Comparison of ENCODE assay signal across 15 cellular contexts in the genomic region with DNA sequence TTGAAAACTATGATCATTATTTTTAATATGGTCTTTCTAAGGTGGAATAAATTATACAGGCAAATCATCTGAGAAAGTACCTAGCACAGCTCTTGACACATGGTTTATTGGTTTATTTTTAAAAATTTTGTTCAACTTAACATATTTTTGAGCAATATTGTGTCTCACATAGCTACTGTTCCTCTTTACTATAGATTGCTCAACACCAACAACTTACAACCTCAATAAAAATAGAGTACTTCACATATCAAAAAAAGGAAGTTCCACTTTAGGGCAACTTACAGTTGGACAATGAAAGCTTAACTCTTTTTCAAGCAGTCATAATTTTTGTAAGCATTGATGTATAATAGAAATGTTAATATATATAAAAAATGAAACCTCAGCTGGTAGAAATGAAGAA.
"Had no signal": no experiment of that assay in that cellular context is flagged by ENCODE, and none has a peak within 500 bp of the region (broad histone marks: within the 10 kb centered on the region; RNA-seq: fewer than 3 reads in every experiment).

No MANE protein-coding gene starts in this region.

- H3K4me3 ChIP-seq: tibial artery, vagina had no signal

- H3K9me3 ChIP-seq: tibial artery, vagina had no signal

- H3K4me1 ChIP-seq: tibial artery, vagina had no signal

- ATAC-seq: activated T-helper 17 cell treated with anti-CD3 and anti-CD28 coated beads, Interleukin-2, amount 50 U/mL, for 72 hours; effector memory CD8-positive, alpha-beta T cell; foreskin keratinocyte; natural killer cell treated with Interleukin-12 subunit alpha and Interleukin-12 subunit beta and Interleukin-15 and Interleukin-18, amount 100 ng/mL, for 72 hours; stimulated activated naive B cell treated with anti-CD40 and anti-IgM and Interleukin-4, amounts not matched to agents 10 μg/mL and 1 μg/mL and 100 μg/mL, for 72 hours had no signal

- H3K27ac ChIP-seq: foreskin keratinocyte, tibial artery, vagina had no signal

- H3K36me3 ChIP-seq: tibial artery, vagina had no signal

- DNase-seq: activated CD4-positive, CD25-positive, alpha-beta regulatory T cell treated with anti-CD3 and anti-CD28 coated beads, Interleukin-2, amount 50 U/mL, for 72 hours; activated naive CD4-positive, alpha-beta T cell treated with anti-CD3 and anti-CD28 coated beads for 36 hours; dermis blood vessel endothelial cell; effector memory CD8-positive, alpha-beta T cell; foreskin keratinocyte; kidney glomerular epithelial cell; mesendoderm; nucleus accumbens; posterior cingulate gyrus; retina; stimulated activated naive B cell treated with anti-CD40 and anti-IgM and Interleukin-4, amounts not matched to agents 10 μg/mL and 1 μg/mL and 100 μg/mL, for 72 hours; tibial artery had no signal

- H3K27me3 ChIP-seq: foreskin keratinocyte, tibial artery, vagina had no signal
